1 cellular context compared by ENCODE assay signal in genomic region chr17:32498362-32498761, GRCh38.
TF ChIP-seq lines count a peak whose summit lies in the region.

No MANE protein-coding gene starts in this region.

TF ChIP-seq in WTC11, 78 proteins besides CTCF, POLR2A, EP300 and RAD21 (continued from another document):
- no peak for TF ChIP-seq ATF6 (CRISPR knock-in tag; IDR thresholded peaks at IDR 0.05)
- TF ChIP-seq, protein P1, sequence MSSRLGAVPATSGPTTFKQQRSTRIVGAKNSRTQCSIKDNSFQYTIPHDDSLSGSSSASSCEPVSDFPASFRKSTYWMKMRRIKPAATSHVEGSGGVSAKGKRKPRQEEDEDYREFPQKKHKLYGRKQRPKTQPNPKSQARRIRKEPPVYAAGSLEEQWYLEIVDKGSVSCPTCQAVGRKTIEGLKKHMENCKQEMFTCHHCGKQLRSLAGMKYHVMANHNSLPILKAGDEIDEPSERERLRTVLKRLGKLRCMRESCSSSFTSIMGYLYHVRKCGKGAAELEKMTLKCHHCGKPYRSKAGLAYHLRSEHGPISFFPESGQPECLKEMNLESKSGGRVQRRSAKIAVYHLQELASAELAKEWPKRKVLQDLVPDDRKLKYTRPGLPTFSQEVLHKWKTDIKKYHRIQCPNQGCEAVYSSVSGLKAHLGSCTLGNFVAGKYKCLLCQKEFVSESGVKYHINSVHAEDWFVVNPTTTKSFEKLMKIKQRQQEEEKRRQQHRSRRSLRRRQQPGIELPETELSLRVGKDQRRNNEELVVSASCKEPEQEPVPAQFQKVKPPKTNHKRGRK (CRISPR knock-in tag; IDR thresholded peaks at IDR 0.05; ENCODE audit: borderline replicate concordance): no peak
- TF ChIP-seq RELA (CRISPR knock-in tag; IDR thresholded peaks at IDR 0.05; ENCODE audit: borderline replicate concordance): no peak
- TF ChIP-seq GTF2I (CRISPR knock-in tag; conservative IDR thresholded peaks at IDR 0.05): no peak
